ENCODE assay signal across 8 cellular contexts in the genomic region with DNA sequence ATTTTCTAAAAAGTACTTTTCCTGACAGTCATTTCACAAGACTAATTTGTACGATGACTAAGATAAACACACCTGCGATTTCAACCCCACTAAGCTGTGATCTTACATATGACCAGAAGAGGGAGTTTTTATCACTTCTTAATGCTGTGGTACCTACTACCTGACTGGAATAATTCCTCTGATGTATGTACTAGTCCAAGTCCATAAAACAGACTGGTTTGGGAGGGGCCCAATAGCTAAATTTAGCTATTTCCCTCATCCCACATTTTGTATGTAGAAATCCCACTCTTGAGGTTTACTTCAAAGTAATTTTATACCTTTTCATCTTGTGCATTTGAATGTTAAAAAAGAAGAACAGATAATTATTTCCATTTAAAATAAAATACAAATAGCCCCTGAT. TPM values are rescaled to one million over a fixed set of nuclear protein-coding genes. Genes with fewer than 3 reads are reported as not detected.
DNase-seq lines count a peak whose midpoint lies in the region; ATAC-seq and TF ChIP-seq lines count a peak whose summit lies in the region.

No MANE protein-coding gene starts in this region.

- H2AFZ ChIP-seq in PC-3 (ENCODE audit: low read length) = no peak overlapping the region

- H3K27ac ChIP-seq in PC-3 (ENCODE audit: low read length) = no peak overlapping the region

- H3K4me2 ChIP-seq in PC-3 (ENCODE audit: low read length) = no peak overlapping the region

- no peak overlapping the region for H3K27ac Mint-ChIP-seq in osteocyte (ENCODE audit: unreplicated experiment)

- H4K20me1 ChIP-seq in PC-3 (ENCODE audit: low read length) = no peaks in the 10 kb centered on the region

- no peaks in the 10 kb centered on the region for H3K27me3 ChIP-seq in PC-3 (ENCODE audit: low read length)

- no peak overlapping the region for H3K9ac ChIP-seq in PC-3 (ENCODE audit: low read length)

- H3K4me1 ChIP-seq in PC-3 (ENCODE audit: insufficient read depth, low read length) = peaks cover 4% of the 10 kb centered on the region; the same call in 1 of the 2 replicates

- CTCF ChIA-PET in PC-3 (lab: Charles Lee) = interaction anchor here (0.7 to 0.8 kb wide), 2 partner anchors 31 to 137 kb away, joined by 4 read pairs; no protein-coding TSS in a partner anchor

- H3K9me3 ChIP-seq in PC-3 (ENCODE audit: low read length) = no peaks in the 10 kb centered on the region

- H3K4me3 Mint-ChIP-seq in osteocyte (ENCODE audit: unreplicated experiment) = no peak overlapping the region

- H3K27me3 Mint-ChIP-seq in osteocyte (ENCODE audit: unreplicated experiment) = no peaks in the 10 kb centered on the region

- H3K36me3 Mint-ChIP-seq in osteocyte (ENCODE audit: unreplicated experiment) = no peaks in the 10 kb centered on the region

- no peaks in the 10 kb centered on the region for H3F3A ChIP-seq in PC-3 (ENCODE audit: low read length, unreplicated experiment)

- intact Hi-C loops in PC-3 (cut with micrococcal nuclease) = loop anchor here (10.0 kb wide), 1 partner anchor 47 kb away; a partner anchor contains a TSS

- TF ChIP-seq CTCF in PC-3 (conservative IDR thresholded peaks at IDR 0.05; ENCODE audit: low read depth, low read length) (peak; percentile 48; the same call in 1 of the 2 replicates), epithelial cell of proximal tubule (conservative IDR thresholded peaks at IDR 0.05; ENCODE audit: low read depth, low read length) (peak; percentile 71), osteocyte (IDR thresholded peaks at IDR 0.05) (peak; percentile 69)

- no peaks in the 10 kb centered on the region for H3K79me2 ChIP-seq in PC-3 (ENCODE audit: low read length)

- no peaks in the 10 kb centered on the region for H3K36me3 ChIP-seq in PC-3 (ENCODE audit: low read depth, low read length)

- in situ Hi-C loops in G401 (cut with HindIII; ENCODE audit: low sequenced_read_pairs) = no loop called here

- ATAC-seq in GM19395 (IDR thresholded peaks at IDR 0.05; ENCODE audit: unreplicated experiment) (peak; percentile 86), HG03354 (IDR thresholded peaks at IDR 0.05; ENCODE audit: poor library complexity, severe bottlenecking, unreplicated experiment) (peak; percentile 87), PC-3 (peak; percentile 63)

- no peaks in the 10 kb centered on the region for H3K9me3 Mint-ChIP-seq in osteocyte (ENCODE audit: unreplicated experiment)

- POLR2A ChIA-PET in PC-3 (lab: Charles Lee; ENCODE audit: unreplicated experiment) = no interaction called here

- H3K4me1 Mint-ChIP-seq in osteocyte (ENCODE audit: unreplicated experiment) = peaks cover 28% of the 10 kb centered on the region

- no peak overlapping the region for H3K4me3 ChIP-seq in PC-3 (ENCODE audit: low read length)
- no peak overlapping the region for H3K4me3 ChIP-seq in epithelial cell of proximal tubule (ENCODE audit: low read depth, low read length)

- DNase-seq in G401 (ENCODE audit: low spot score) (peak; percentile 81), PC-3 (peak; percentile 54), epithelial cell of proximal tubule (ENCODE audit: low read depth) (no peak), osteocyte (ENCODE audit: extremely low spot score, unreplicated experiment) (no peak), NK-92 (lab: John Stamatoyannopoulos, UW; ENCODE audit: unreplicated experiment) (no peak), HK-2 (ENCODE audit: unreplicated experiment) (no peak)

- BruUV-seq in PC-3 (replicated peaks; lab: Mats Ljungman, UMichigan) = no TSS peak

- H3K9me2 ChIP-seq in PC-3 (replicated peaks; ENCODE audit: low read length) = no peaks in the 10 kb centered on the region

RNA-seq across cellular contexts. Expression of a gene that starts 49.7 kb away (rescaled TPM):
- not detected in 2 replicates for total RNA-seq in G401 (2014; rRNA removed; shearing (Covaris generic))
- total RNA-seq in PC-3 (2014; rRNA removed) = not detected in 2 replicates
- total RNA-seq in epithelial cell of proximal tubule = not detected in 2 replicates
- total RNA-seq in osteocyte = not detected in 2 replicates

Comparison
In these comparisons a context has a peak if more than half of its experiments do, and no peak if none do; other contexts are left out.
1. DNase-seq: peak in G401 (single experiment) and PC-3 (single experiment); none in epithelial cell of proximal tubule (single experiment), osteocyte (single experiment), NK-92 (single experiment) and HK-2 (single experiment).
2. Peak in every context shown above with its lines, with median percentiles within 50 percentile points of each other: ATAC-seq and CTCF ChIP-seq.